Comparison of ENCODE assay signal across 1 cellular context in genomic region chr11:93529707-93530467, GRCh38.
A peak's percentile ranks its signal among the peaks of the same experiment; 100 is the strongest.
TF ChIP-seq lines count a peak whose summit lies in the region.

No MANE protein-coding gene starts in this region.

TF ChIP-seq in HepG2, 621 proteins besides CTCF, POLR2A, EP300 and RAD21 (continued from another document):
- 0 out of 2 replicates have a peak, but pooled peaks have one; percentile 5 for TF ChIP-seq IKZF5 (CRISPR knock-in tag; IDR thresholded peaks at IDR 0.05)
- peak; percentile 95 for TF ChIP-seq ZNF652 (CRISPR knock-in tag; IDR thresholded peaks at IDR 0.05; ENCODE audit: borderline replicate concordance, low read depth)
- no peak for TF ChIP-seq BRD4 (CRISPR knock-in tag; IDR thresholded peaks at IDR 0.05)
- no peak for TF ChIP-seq TCF7 (IDR thresholded peaks at IDR 0.05; ENCODE audit: low read depth)
- TF ChIP-seq EHMT2 (IDR thresholded peaks at IDR 0.05; ENCODE audit: borderline replicate concordance, low read depth, low read length), result no peak
- TF ChIP-seq PAXIP1 (CRISPR knock-in tag; conservative IDR thresholded peaks at IDR 0.05), result peak; percentile 86
- TF ChIP-seq ZFX (CRISPR knock-in tag; IDR thresholded peaks at IDR 0.05; ENCODE audit: low read depth), result peak; percentile 61; the same call in 1 of the 2 replicates
- TF ChIP-seq ZNF609 (CRISPR knock-in tag; IDR thresholded peaks at IDR 0.05; ENCODE audit: borderline replicate concordance), result peak; percentile 64; the same call in 1 of the 2 replicates
- 0 out of 2 replicates have a peak, but pooled peaks have one; percentile 19 for TF ChIP-seq ZNF136 (CRISPR knock-in tag; IDR thresholded peaks at IDR 0.05; ENCODE audit: low read depth)
- no peak for TF ChIP-seq SATB2 (CRISPR knock-in tag; IDR thresholded peaks at IDR 0.05)
- TF ChIP-seq NFATC3 (CRISPR knock-in tag; IDR thresholded peaks at IDR 0.05), result no peak
- TF ChIP-seq ZSCAN31 (CRISPR knock-in tag; IDR thresholded peaks at IDR 0.05; ENCODE audit: low read depth), result peak; percentile 99
- TF ChIP-seq ZSCAN5A (CRISPR knock-in tag; IDR thresholded peaks at IDR 0.05; ENCODE audit: borderline replicate concordance), result peak; percentile 80; the same call in 1 of the 2 replicates
- TF ChIP-seq ZNF512 (CRISPR knock-in tag; IDR thresholded peaks at IDR 0.05), result no peak
- no peak for TF ChIP-seq ARID5B (CRISPR knock-in tag; IDR thresholded peaks at IDR 0.05)
- TF ChIP-seq NFIB (CRISPR knock-in tag; IDR thresholded peaks at IDR 0.05; ENCODE audit: borderline replicate concordance), result no peak
- no peak for TF ChIP-seq CERS6 (CRISPR knock-in tag; IDR thresholded peaks at IDR 0.05)
- no peak for TF ChIP-seq MAZ (IDR thresholded peaks at IDR 0.05; ENCODE audit: borderline replicate concordance, low read depth, low read length)
- TF ChIP-seq MAZ (CRISPR knock-in tag; IDR thresholded peaks at IDR 0.05; ENCODE audit: low read depth), result 0 out of 2 replicates have a peak, but pooled peaks have one; percentile 26
- no peak for TF ChIP-seq CREB3 (CRISPR knock-in tag; IDR thresholded peaks at IDR 0.05)
- TF ChIP-seq ZSCAN21 (CRISPR knock-in tag; IDR thresholded peaks at IDR 0.05; ENCODE audit: borderline replicate concordance), result no peak
- peak; percentile 76 for TF ChIP-seq ZNF362 (CRISPR knock-in tag; IDR thresholded peaks at IDR 0.05; ENCODE audit: borderline replicate concordance)
- TF ChIP-seq ZBTB34 (CRISPR knock-in tag; IDR thresholded peaks at IDR 0.05), result 0 out of 2 replicates have a peak, but pooled peaks have one; percentile 28
- TF ChIP-seq ZEB1 (IDR thresholded peaks at IDR 0.05; ENCODE audit: insufficient replicate concordance, low read depth), result no peak
- TF ChIP-seq ZNF331 (CRISPR knock-in tag; IDR thresholded peaks at IDR 0.05), result 0 out of 2 replicates have a peak, but pooled peaks have one; percentile 13
- no peak for TF ChIP-seq YY1 (IDR thresholded peaks at IDR 0.05; ENCODE audit: insufficient read depth, insufficient replicate concordance, low read depth, low read length)
- TF ChIP-seq ZNF337 (CRISPR knock-in tag; IDR thresholded peaks at IDR 0.05; ENCODE audit: borderline replicate concordance, low read depth), result no peak
- TF ChIP-seq ZNF891 (CRISPR knock-in tag; IDR thresholded peaks at IDR 0.05), result no peak; the same call in 1 of the 2 replicates
- 0 out of 2 replicates have a peak, but pooled peaks have one; percentile 56 for TF ChIP-seq ZNF230 (CRISPR knock-in tag; IDR thresholded peaks at IDR 0.05)
- TF ChIP-seq ZNF501 (CRISPR knock-in tag; IDR thresholded peaks at IDR 0.05), result no peak
- TF ChIP-seq FOXJ3 (CRISPR knock-in tag; IDR thresholded peaks at IDR 0.05; ENCODE audit: borderline replicate concordance), result no peak
- peak in 1 of 2 experiments; percentile 27; a peak in 1 of 4 replicates for TF ChIP-seq KLF16 (CRISPR knock-in tag; IDR thresholded peaks at IDR 0.05)
- TF ChIP-seq CCDC6 (CRISPR knock-in tag; IDR thresholded peaks at IDR 0.05), result 0 out of 2 replicates have a peak, but pooled peaks have one; percentile 42
- TF ChIP-seq RELA (CRISPR knock-in tag; IDR thresholded peaks at IDR 0.05), result no peak
- no peak for TF ChIP-seq ZNF234 (CRISPR knock-in tag; conservative IDR thresholded peaks at IDR 0.05)
